In genomic region chr2:46747297-46747818, GRCh38 we compare ENCODE assay signal across 1 cellular context.
TF ChIP-seq lines count a peak whose summit lies in the region.

No MANE protein-coding gene starts in this region.

TF ChIP-seq in HepG2, 621 proteins besides CTCF, POLR2A, EP300 and RAD21 (continued from another document and continues in another):
- 0 out of 2 replicates have a peak, but pooled peaks have one; percentile 29 for TF ChIP-seq ZNF574 (CRISPR knock-in tag; IDR thresholded peaks at IDR 0.05)
- TF ChIP-seq KLF13 (CRISPR knock-in tag; IDR thresholded peaks at IDR 0.05), result no peak
- peak; percentile 73; the same call in 1 of the 2 replicates for TF ChIP-seq ZNF724P (CRISPR knock-in tag; IDR thresholded peaks at IDR 0.05; ENCODE audit: borderline replicate concordance)
- no peak for TF ChIP-seq REXO4 (CRISPR knock-in tag; IDR thresholded peaks at IDR 0.05; ENCODE audit: borderline replicate concordance)
- no peak for TF ChIP-seq ZNF138 (CRISPR knock-in tag; IDR thresholded peaks at IDR 0.05; ENCODE audit: low read depth)
- TF ChIP-seq UBTF (CRISPR knock-in tag; IDR thresholded peaks at IDR 0.05), result 0 out of 2 replicates have a peak, but pooled peaks have one; percentile 24
- no peak for TF ChIP-seq HOXA9 (CRISPR knock-in tag; IDR thresholded peaks at IDR 0.05; ENCODE audit: borderline replicate concordance)
- no peak for TF ChIP-seq ZNF749 (CRISPR knock-in tag; IDR thresholded peaks at IDR 0.05; ENCODE audit: borderline replicate concordance)
- peak; percentile 43; the same call in 1 of the 2 replicates for TF ChIP-seq HOXA3 (CRISPR knock-in tag; IDR thresholded peaks at IDR 0.05)
- TF ChIP-seq NR0B2 (CRISPR knock-in tag; IDR thresholded peaks at IDR 0.05), result no peak
- no peak for TF ChIP-seq HNRNPK (IDR thresholded peaks at IDR 0.05; ENCODE audit: low read depth, low read length, poor library complexity, severe bottlenecking)
- no peak for TF ChIP-seq FOXC1 (CRISPR knock-in tag; IDR thresholded peaks at IDR 0.05; ENCODE audit: borderline replicate concordance)
- no peak for TF ChIP-seq TRAFD1 (CRISPR knock-in tag; IDR thresholded peaks at IDR 0.05; ENCODE audit: borderline replicate concordance)
- TF ChIP-seq ZNF382 (CRISPR knock-in tag; IDR thresholded peaks at IDR 0.05; ENCODE audit: borderline replicate concordance), result no peak
- peak; percentile 88 for TF ChIP-seq ARID3A (IDR thresholded peaks at IDR 0.05; ENCODE audit: low read depth, low read length)
- no peak for TF ChIP-seq SMC3 (IDR thresholded peaks at IDR 0.05; ENCODE audit: low read length)
- TF ChIP-seq ZFAT (CRISPR knock-in tag; conservative IDR thresholded peaks at IDR 0.05), result no peak
- no peak for TF ChIP-seq DRAP1 (CRISPR knock-in tag; IDR thresholded peaks at IDR 0.05)
- TF ChIP-seq ZGPAT (CRISPR knock-in tag; IDR thresholded peaks at IDR 0.05), result peak; percentile 58; the same call in 1 of the 2 replicates
- TF ChIP-seq SSRP1 (CRISPR knock-in tag; IDR thresholded peaks at IDR 0.05), result no peak
- no peak for TF ChIP-seq ZNF772 (CRISPR knock-in tag; IDR thresholded peaks at IDR 0.05)
- peak; percentile 87 for TF ChIP-seq SAP130 (CRISPR knock-in tag; IDR thresholded peaks at IDR 0.05; ENCODE audit: low read depth)
- TF ChIP-seq MYC (CRISPR knock-in tag; IDR thresholded peaks at IDR 0.05; ENCODE audit: borderline replicate concordance), result peak; percentile 20; the same call in 1 of the 2 replicates
- TF ChIP-seq ZBTB8A (CRISPR knock-in tag; IDR thresholded peaks at IDR 0.05; ENCODE audit: borderline replicate concordance, low read depth), result no peak
- no peak for TF ChIP-seq HNF4G (IDR thresholded peaks at IDR 0.05; ENCODE audit: borderline replicate concordance, low read depth, low read length)
- TF ChIP-seq HNF4G (CRISPR knock-in tag; IDR thresholded peaks at IDR 0.05; ENCODE audit: borderline replicate concordance, low read depth), result peak; percentile 59; the same call in 1 of the 2 replicates
- TF ChIP-seq ZNF512 (CRISPR knock-in tag; IDR thresholded peaks at IDR 0.05), result peak; percentile 62; the same call in 1 of the 2 replicates
- no peak; the same call in 1 of the 2 replicates for TF ChIP-seq DDIT3 (CRISPR knock-in tag; IDR thresholded peaks at IDR 0.05)
- no peak for TF ChIP-seq ZNF230 (CRISPR knock-in tag; IDR thresholded peaks at IDR 0.05)
- no peak for TF ChIP-seq ZNF674 (CRISPR knock-in tag; IDR thresholded peaks at IDR 0.05; ENCODE audit: low read depth)
- 0 out of 2 replicates have a peak, but pooled peaks have one; percentile 32 for TF ChIP-seq PHF21A (CRISPR knock-in tag; IDR thresholded peaks at IDR 0.05)
- no peak for TF ChIP-seq FOXP1 (IDR thresholded peaks at IDR 0.05)
- TF ChIP-seq FOXP1 (CRISPR knock-in tag; IDR thresholded peaks at IDR 0.05), result peak; percentile 78; the same call in 1 of the 2 replicates
- TF ChIP-seq TFAP4 (IDR thresholded peaks at IDR 0.05; ENCODE audit: borderline replicate concordance, low read depth), result 0 out of 2 replicates have a peak, but pooled peaks have one; percentile 23
- no peak for TF ChIP-seq CCAR2 (optimal IDR thresholded peaks at IDR 0.05; ENCODE audit: low read depth, low read length)
- TF ChIP-seq AHDC1 (CRISPR knock-in tag; IDR thresholded peaks at IDR 0.05; ENCODE audit: borderline replicate concordance), result peak; percentile 96; the same call in 1 of the 2 replicates
- 0 out of 2 replicates have a peak, but pooled peaks have one; percentile 29 for TF ChIP-seq GABPB1 (CRISPR knock-in tag; IDR thresholded peaks at IDR 0.05)
- no peak for TF ChIP-seq CC2D1A (CRISPR knock-in tag; IDR thresholded peaks at IDR 0.05)
- peak; percentile 45; the same call in 1 of the 2 replicates for TF ChIP-seq HDAC1 (CRISPR knock-in tag; IDR thresholded peaks at IDR 0.05)
- TF ChIP-seq ZMYM3 (CRISPR knock-in tag; IDR thresholded peaks at IDR 0.05), result peak; percentile 95
- no peak for TF ChIP-seq ZNF496 (CRISPR knock-in tag; IDR thresholded peaks at IDR 0.05; ENCODE audit: insufficient replicate concordance)
- TF ChIP-seq SP2 (CRISPR knock-in tag; IDR thresholded peaks at IDR 0.05), result no peak
